Comparison of ENCODE assay signal across 1 cellular context in genomic region chr2:12303181-12304030, GRCh38.
A peak's percentile ranks its signal among the peaks of the same experiment; 100 is the strongest.
TF ChIP-seq lines count a peak whose summit lies in the region.

No MANE protein-coding gene starts in this region.

TF ChIP-seq in SK-N-SH, 30 proteins besides CTCF, POLR2A, EP300 and RAD21 (continued from another document):
- TF ChIP-seq USF2 (IDR thresholded peaks at IDR 0.05; ENCODE audit: borderline replicate concordance, low read depth, low read length) (no peak), EZH2phosphoT487 (IDR thresholded peaks at IDR 0.05; ENCODE audit: borderline replicate concordance, low read depth) (no peak), SIN3A (IDR thresholded peaks at IDR 0.05; ENCODE audit: borderline replicate concordance, low read depth, low read length) (no peak), USF1 (IDR thresholded peaks at IDR 0.05; ENCODE audit: borderline replicate concordance, low read depth) (peak; percentile 15; the same call in 1 of the 2 replicates), CHD2 (IDR thresholded peaks at IDR 0.05; ENCODE audit: low read length, partially characterized antibody) (no peak), NFIC (IDR thresholded peaks at IDR 0.05; ENCODE audit: borderline replicate concordance) (no peak; the same call in 1 of the 2 replicates), FOSL2 (IDR thresholded peaks at IDR 0.05; ENCODE audit: borderline replicate concordance, low read depth) (peak; percentile 7; the same call in 1 of the 2 replicates), FOXJ3 (CRISPR knock-in tag; IDR thresholded peaks at IDR 0.05) (no peak), JUND (IDR thresholded peaks at IDR 0.05) (peak; percentile 34; the same call in 1 of the 2 replicates), GATA2 (CRISPR knock-in tag; IDR thresholded peaks at IDR 0.05) (no peak), TCF12 (IDR thresholded peaks at IDR 0.05) (peak; percentile 38; the same call in 1 of the 2 replicates), MEF2A (IDR thresholded peaks at IDR 0.05; ENCODE audit: borderline replicate concordance, low read depth) (no peak), RCOR1 (IDR thresholded peaks at IDR 0.05; ENCODE audit: low read length) (no peak)
